In genomic region chr10:22321156-22321711, GRCh38 we compare ENCODE assay signal across 8 cellular contexts. TPM values are rescaled to one million over a fixed set of nuclear protein-coding genes. Genes with fewer than 3 reads are reported as not detected.
A peak's percentile ranks its signal among the peaks of the same experiment; 100 is the strongest.
DNase-seq lines count a peak whose midpoint lies in the region; ATAC-seq and TF ChIP-seq lines count a peak whose summit lies in the region.

No MANE protein-coding gene starts in this region.

- no peak overlapping the region for H3K27ac ChIP-seq in iPS DF 6.9 (ENCODE audit: low read length)

- H3K27ac Mint-ChIP-seq in brain, result peak overlapping the region; percentile 66 to 97 (median 91)

- intact Hi-C loops in sciatic nerve (cut with DNase I), result no loop called here

- no peaks in the 10 kb centered on the region for H3K9me3 ChIP-seq in iPS DF 6.9 (ENCODE audit: control insufficient read depth, insufficient read depth, low read length)

- H3K4me1 Mint-ChIP-seq in brain, result peaks cover 73% of the 10 kb centered on the region

- H3K36me3 ChIP-seq in iPS DF 6.9 (ENCODE audit: control insufficient read depth, insufficient read depth, low read length), result no peaks in the 10 kb centered on the region

- H3K4me1 ChIP-seq in iPS DF 6.9 (ENCODE audit: control insufficient read depth, insufficient read depth, low read length), result no peaks in the 10 kb centered on the region; the same call in 1 of the 2 replicates

- WGBS in iPS DF 6.9 (ENCODE audit: insufficient coverage, insufficient read length), result no CpG with 5 or more reads among the region's 68 CpGs

- TF ChIP-seq CTCF in brain (conservative IDR thresholded peaks at IDR 0.05), result no peak

- peaks cover 0 to 8% (median 0%) of the 10 kb centered on the region in 5 experiments for H3K9me3 Mint-ChIP-seq in brain

- H3K27me3 Mint-ChIP-seq in brain, result peaks cover 75% of the 10 kb centered on the region

- peak overlapping the region; percentile 59 for H3K4me3 ChIP-seq in iPS DF 6.9 (ENCODE audit: low read length)

- ATAC-seq in sciatic nerve (peak; percentile 53), HG03108 (IDR thresholded peaks at IDR 0.05; ENCODE audit: unreplicated experiment) (no peak)

- peaks cover 7% of the 10 kb centered on the region for H3K36me3 Mint-ChIP-seq in brain

- peak; percentile 42 to 55 for DNase-seq in NCI-H2081 (lab: John Stamatoyannopoulos, UW)
- DNase-seq in NCI-H2081 treated with DMSO at 0.1 percent for 48 hours (lab: John Stamatoyannopoulos, UW), result no peak
- DNase-seq in HUDEP-2 (lab: John Stamatoyannopoulos, UW; ENCODE audit: unreplicated experiment in 76 of 76), result peak in 67 of 76 experiments; percentile 16 to 77 (median 63)
- peak; percentile 52 for DNase-seq in T-helper 9 cell
- no peak for DNase-seq in iPS DF 6.9 (ENCODE audit: low read depth, low spot score)
- peak; percentile 83 for DNase-seq in sciatic nerve (ENCODE audit: low spot score)

- peak overlapping the region; percentile 82 to 88 (median 88) for H3K4me3 Mint-ChIP-seq in brain

- H3K27me3 ChIP-seq in iPS DF 6.9 (ENCODE audit: control insufficient read depth, insufficient read depth, low read length), result peaks cover 35% of the 10 kb centered on the region

RNA-seq across cellular contexts. Expression of gene BMI1, which starts 0.3 kb away (rescaled TPM):
- 32.5 TPM for polyA plus RNA-seq in brain (ENCODE audit: insufficient read depth, low read depth, low replicate concordance)
- 62.7 TPM for total RNA-seq in sciatic nerve

RNA-seq across cellular contexts. Expression of gene COMMD3, which starts 5.0 kb away (rescaled TPM):
- 64.7 TPM for polyA plus RNA-seq in brain (ENCODE audit: insufficient read depth, low read depth, low replicate concordance)
- total RNA-seq in sciatic nerve, result 53.3 TPM

RNA-seq across cellular contexts. Expression of gene SPAG6, which starts 24.1 kb away (rescaled TPM):
- 16.3 TPM for polyA plus RNA-seq in brain (ENCODE audit: insufficient read depth, low read depth, low replicate concordance)
- 0.31 TPM for total RNA-seq in sciatic nerve

Comparison
In these comparisons a context has a peak if more than half of its experiments do, and no peak if none do; other contexts are left out.
1. DNase-seq: peak in NCI-H2081 (2 of 2), HUDEP-2 (67 of 76), T-helper 9 cell (single experiment) and sciatic nerve (single experiment); none in NCI-H2081 treated with DMSO at 0.1 percent for 48 hours (single experiment) and iPS DF 6.9 (single experiment).